8 cellular contexts compared by ENCODE assay signal in genomic region chr9:112332977-112333638, GRCh38. TPM values are rescaled to one million over a fixed set of nuclear protein-coding genes. Genes with fewer than 3 reads are reported as not detected.
DNase-seq lines count a peak whose midpoint lies in the region; ATAC-seq, FAIRE-seq and TF ChIP-seq lines count a peak whose summit lies in the region.

TSS of gene PTBP3 (minus strand) at chr9:112333619. CDS start at chr9:112297865, 35,754 bp downstream.

- peaks cover 48% of the 10 kb centered on the region for H3K79me2 ChIP-seq in Karpas-422 (ENCODE audit: low read length)

- peak within 1 kb of the TSS; percentile 87 for H3K27ac ChIP-seq in Karpas-422 (ENCODE audit: low read length)
- peak within 1 kb of the TSS; percentile 93 to 98 (median 96) for H3K27ac ChIP-seq in adrenal gland
- peak within 1 kb of the TSS; percentile 98 to 100 (median 99) for H3K27ac ChIP-seq in heart right ventricle
- H3K27ac ChIP-seq in psoas muscle, result peak within 1 kb of the TSS; percentile 94

- DNase-seq in ELR (ENCODE audit: low read depth), result peak; percentile 82
- DNase-seq in Karpas-422, result peak; percentile 93
- DNase-seq in SW480 (ENCODE audit: low spot score), result peak; percentile 79
- peak; percentile 75 to 87 (median 81) for DNase-seq in adrenal gland
- peak; percentile 77 to 85 for DNase-seq in heart right ventricle
- DNase-seq in psoas muscle, result peak; percentile 81 to 89
- peak; percentile 76 for DNase-seq in urothelium cell line (ENCODE audit: low spot score)

- H2AFZ ChIP-seq in Karpas-422 (ENCODE audit: low read length), result peak within 1 kb of the TSS; percentile 86

- peak within 1 kb of the TSS; percentile 93 for H3K4me2 ChIP-seq in Karpas-422 (ENCODE audit: low read depth, low read length, poor library complexity, severe bottlenecking)

- peak; percentile 58 for ATAC-seq in GM21786 (IDR thresholded peaks at IDR 0.05; ENCODE audit: unreplicated experiment)
- peak; percentile 72 to 89 (median 76) for ATAC-seq in heart right ventricle
- ATAC-seq in psoas muscle, result peak; percentile 67 to 84 (median 74)

- H3K9ac ChIP-seq in Karpas-422 (ENCODE audit: low read length), result peak within 1 kb of the TSS; percentile 96

- FAIRE-seq in urothelium cell line (lab: Jason Lieb, UNC), result no peak

- intact Hi-C loops in adrenal gland (cut with DNase I), result loop anchor here in 1 of 2 donors (5.0 kb wide), 1 partner anchor 236 kb away; no protein-coding TSS in a partner anchor
- intact Hi-C loops in heart right ventricle (cut with DNase I), result loop anchor here in 6 of 10 donors (2.0 to 10.0 kb wide), 8 partner anchors 158 to 438 kb away; partner anchors contain the start of genes UGCG (in 4 of the 6) and SUSD1 (in 1 of the 6)
- intact Hi-C loops in psoas muscle (cut with DNase I), result loop anchor here (5.0 to 10.0 kb wide), 4 partner anchors 168 to 848 kb away; partner anchors contain the start of genes UGCG (in 2 of the 2) and ECPAS (in 1 of the 2)

- WGBS in adrenal gland, 4 donors, result 0 to 2% (median 0%) methylated on average over 24 to 90 of the region's 90 CpGs; no CpG with 5 or more reads in 1 of the 4 donors
- 0 to 1% methylated on average over 80 to 89 of the region's 90 CpGs for WGBS in heart right ventricle, 2 donors
- 0 to 1% (median 1%) methylated on average over 50 to 90 of the region's 90 CpGs for WGBS in psoas muscle, 3 donors

- H4K20me1 ChIP-seq in Karpas-422 (ENCODE audit: insufficient read depth, low read depth, low read length), result no peaks in the 10 kb centered on the region

- TF ChIP-seq POLR2A in adrenal gland (IDR thresholded peaks at IDR 0.05), result peak; percentile 85

- peaks cover 3% of the 10 kb centered on the region; the same call in 1 of the 2 replicates for H3K36me3 ChIP-seq in Karpas-422 (ENCODE audit: insufficient read depth, low read length)
- H3K36me3 ChIP-seq in adrenal gland (replicated peaks in 1 of 2), result no peaks in the 10 kb centered on the region
- H3K36me3 ChIP-seq in heart right ventricle, result no peaks in the 10 kb centered on the region
- no peaks in the 10 kb centered on the region for H3K36me3 ChIP-seq in psoas muscle (ENCODE audit: insufficient read depth in 1 of 2, low read depth in 1 of 2)

- H3K9me2 ChIP-seq in Karpas-422 (replicated peaks; ENCODE audit: insufficient read depth, low read length), result no peaks in the 10 kb centered on the region

- H3K4me3 ChIP-seq in Karpas-422 (ENCODE audit: low read length), result peak within 1 kb of the TSS; percentile 74
- H3K4me3 ChIP-seq in adrenal gland, result peak within 1 kb of the TSS; percentile 49 to 98 (median 82)
- H3K4me3 ChIP-seq in heart right ventricle, result peak within 1 kb of the TSS; percentile 72 to 99 (median 90)
- H3K4me3 ChIP-seq in psoas muscle, result peak within 1 kb of the TSS; percentile 76

- H3K9me3 ChIP-seq in Karpas-422 (ENCODE audit: low read length) (no peaks in the 10 kb centered on the region), adrenal gland (replicated peaks in 1 of 3) (no peaks in the 10 kb centered on the region), heart right ventricle (no peaks in the 10 kb centered on the region), psoas muscle (no peaks in the 10 kb centered on the region)

- peaks cover 40% of the 10 kb centered on the region for H3K4me1 ChIP-seq in Karpas-422 (ENCODE audit: low read length)
- H3K4me1 ChIP-seq in adrenal gland (replicated peaks in 1 of 2), result peaks cover 3 to 34% of the 10 kb centered on the region in 2 donors
- H3K4me1 ChIP-seq in heart right ventricle, result peaks cover 0 to 45% (median 18%) of the 10 kb centered on the region in 9 donors
- peaks cover 17% of the 10 kb centered on the region for H3K4me1 ChIP-seq in psoas muscle

- TF ChIP-seq CTCF in adrenal gland (IDR thresholded peaks at IDR 0.05) (peak in 1 of 6 experiments; percentile 12), heart right ventricle (IDR thresholded peaks at IDR 0.05) (no peak), psoas muscle (IDR thresholded peaks at IDR 0.05) (no peak)

- H3K27me3 ChIP-seq in Karpas-422 (ENCODE audit: low read length) (no peaks in the 10 kb centered on the region), adrenal gland (no peaks in the 10 kb centered on the region), heart right ventricle (no peaks in the 10 kb centered on the region), psoas muscle (ENCODE audit: insufficient read depth in 3 of 3, low read length in 2 of 3) (no peaks in the 10 kb centered on the region)

RNA-seq across cellular contexts. Expression of gene PTBP3, which starts in this region (rescaled TPM):
- 44.2 and 114 TPM in 2 replicates for total RNA-seq in Karpas-422 (2014; rRNA removed; shearing (Covaris generic); ENCODE audit: low replicate concordance)
- total RNA-seq in adrenal gland (10 to 100 TPM; 21.6 to 56.6 (median 42.6) TPM), heart right ventricle (10 to 100 TPM in 9 of 10 donors, 1 to 10 TPM in 1; 9.2 to 35.5 (median 16.2) TPM), psoas muscle (10 to 100 TPM in 2 of 4 donors, 1 to 10 TPM in 2; 8.9 to 26.9 (median 11.7) TPM)
- polyA plus RNA-seq in adrenal gland (10 to 100 TPM in 1 of 3 donors, 1 to 10 TPM in 2; 4.4 to 15.2 (median 6.3) TPM), heart right ventricle (1 to 10 TPM; 3.7 to 5.7 TPM), psoas muscle (1 to 10 TPM; 2.8 to 9.1 (median 3.9) TPM)

Comparison
In these comparisons a context has a peak if more than half of its experiments do, and no peak if none do; other contexts are left out.
1. Peak in every context shown above with its lines: DNase-seq, ATAC-seq, H3K4me3 ChIP-seq and H3K27ac ChIP-seq.